Comparison of ENCODE assay signal across 1 cellular context in genomic region chr6:27811383-27811782, GRCh38.
TF ChIP-seq lines count a peak whose summit lies in the region.

No MANE protein-coding gene starts in this region.

TF ChIP-seq in K562, 482 proteins besides CTCF, POLR2A, EP300 and RAD21 (continued from another document):
- TF ChIP-seq TFE3 (CRISPR knock-in tag; IDR thresholded peaks at IDR 0.05) (no peak), ZBTB43 (CRISPR knock-in tag; IDR thresholded peaks at IDR 0.05) (no peak), HDAC2 (IDR thresholded peaks at IDR 0.05) (no peak), DIDO1 (tag; IDR thresholded peaks at IDR 0.05; ENCODE audit: low read depth) (no peak), ATF1 (CRISPR knock-in tag; IDR thresholded peaks at IDR 0.05) (no peak), ATF1 (tag; IDR thresholded peaks at IDR 0.05) (no peak)
